In genomic region chr21:46229923-46230260, GRCh38 we compare ENCODE assay signal across 8 cellular contexts. TPM values are rescaled to one million over a fixed set of nuclear protein-coding genes. Genes with fewer than 3 reads are reported as not detected.
DNase-seq lines count a peak whose midpoint lies in the region; ATAC-seq and TF ChIP-seq lines count a peak whose summit lies in the region.

No MANE protein-coding gene starts in this region.

- WGBS in testis, 2 donors: 66 to 72% methylated on average over 6 of the region's 6 CpGs

- H3K4me3 Mint-ChIP-seq in activated T-cell treated with anti-CD3 and anti-CD28 coated beads, Interleukin-2, amount 50 U/mL, for 4 hours: peak overlapping the region; percentile 90
- H3K4me3 Mint-ChIP-seq in activated T-helper 2 cell treated with anti-CD3 and anti-CD28 coated beads, Interferon-gamma antibody, Interleukin-2, Interleukin-4, amounts not matched to agents 10 μg/mL and 5 μg/mL and 100 μg/mL, durations not matched to agents 14 hours and 24 hours and 36 hours (ENCODE audit: low read depth): peak overlapping the region; percentile 98

- TF ChIP-seq CTCF in testis (IDR thresholded peaks at IDR 0.05): no peak

- peaks cover 19% of the 10 kb centered on the region for H3K4me1 ChIP-seq in testis

- no peak for TF ChIP-seq POLR2A in testis (IDR thresholded peaks at IDR 0.05)

- DNase-seq in activated T-cell treated with anti-CD3 and anti-CD28 coated beads, Interleukin-2, amount 50 U/mL, for 4 hours: no peak
- DNase-seq in activated T-cell treated with anti-CD3 and anti-CD28 coated beads, Interleukin-2, amount 50 U/mL, for 48 hours: no peak
- DNase-seq in activated T-helper 2 cell treated with anti-CD3 and anti-CD28 coated beads, Interferon-gamma antibody, Interleukin-2, Interleukin-4, amounts not matched to agents 10 μg/mL and 5 μg/mL and 100 μg/mL, durations not matched to agents 14 hours and 24 hours and 36 hours (ENCODE audit: low spot score): no peak
- DNase-seq in testis (no peak), iPS-NIHi7 (ENCODE audit: extremely low spot score) (no peak), NCI-H1048 (lab: John Stamatoyannopoulos, UW) (no peak)

- no peaks in the 10 kb centered on the region for H3K36me3 ChIP-seq in testis (ENCODE audit: low read depth, missing control alignments)

- peak overlapping the region; percentile 71 for H3K4me3 ChIP-seq in iPS-18c (ENCODE audit: insufficient read depth, low read depth, low read length)
- peak overlapping the region; percentile 81 to 94 for H3K4me3 ChIP-seq in testis

- no peaks in the 10 kb centered on the region for H3K27me3 ChIP-seq in testis

- peaks cover 27% of the 10 kb centered on the region for H3K36me3 Mint-ChIP-seq in activated T-cell treated with anti-CD3 and anti-CD28 coated beads, Interleukin-2, amount 50 U/mL, for 4 hours (ENCODE audit: insufficient read depth)
- peaks cover 62% of the 10 kb centered on the region for H3K36me3 Mint-ChIP-seq in activated T-helper 2 cell treated with anti-CD3 and anti-CD28 coated beads, Interferon-gamma antibody, Interleukin-2, Interleukin-4, amounts not matched to agents 10 μg/mL and 5 μg/mL and 100 μg/mL, durations not matched to agents 14 hours and 24 hours and 36 hours (ENCODE audit: low read depth)

- peak overlapping the region in 1 of 2 donors; percentile 88 for H3K27ac ChIP-seq in testis

- H3K9me3 ChIP-seq in iPS-18c (ENCODE audit: control insufficient read depth, insufficient read depth, low read length) (peaks cover 10% of the 10 kb centered on the region), testis (no peaks in the 10 kb centered on the region)

- ATAC-seq in activated T-cell treated with anti-CD3 and anti-CD28 coated beads, Interleukin-2, amount 50 U/mL, for 4 hours: no peak
- ATAC-seq in GM18868 (IDR thresholded peaks at IDR 0.05; ENCODE audit: unreplicated experiment): no peak

- peak overlapping the region; percentile 84 for H3K27ac Mint-ChIP-seq in activated T-helper 2 cell treated with anti-CD3 and anti-CD28 coated beads, Interferon-gamma antibody, Interleukin-2, Interleukin-4, amounts not matched to agents 10 μg/mL and 5 μg/mL and 100 μg/mL, durations not matched to agents 14 hours and 24 hours and 36 hours

- H3K9me3 Mint-ChIP-seq in activated T-cell treated with anti-CD3 and anti-CD28 coated beads, Interleukin-2, amount 50 U/mL, for 4 hours: no peaks in the 10 kb centered on the region
- no peaks in the 10 kb centered on the region for H3K9me3 Mint-ChIP-seq in activated T-helper 2 cell treated with anti-CD3 and anti-CD28 coated beads, Interferon-gamma antibody, Interleukin-2, Interleukin-4, amounts not matched to agents 10 μg/mL and 5 μg/mL and 100 μg/mL, durations not matched to agents 14 hours and 24 hours and 36 hours

- no peaks in the 10 kb centered on the region for H3K27me3 Mint-ChIP-seq in activated T-cell treated with anti-CD3 and anti-CD28 coated beads, Interleukin-2, amount 50 U/mL, for 4 hours (ENCODE audit: low read depth)
- H3K27me3 Mint-ChIP-seq in activated T-helper 2 cell treated with anti-CD3 and anti-CD28 coated beads, Interferon-gamma antibody, Interleukin-2, Interleukin-4, amounts not matched to agents 10 μg/mL and 5 μg/mL and 100 μg/mL, durations not matched to agents 14 hours and 24 hours and 36 hours (ENCODE audit: low read depth): no peaks in the 10 kb centered on the region

- intact Hi-C loops in activated T-helper 2 cell treated with anti-CD3 and anti-CD28 coated beads, Interferon-gamma antibody, Interleukin-2, Interleukin-4, amounts not matched to agents 10 μg/mL and 5 μg/mL and 100 μg/mL, durations not matched to agents 14 hours and 24 hours and 36 hours (cut with micrococcal nuclease): loop anchor here (1.0 to 5.0 kb wide), 5 partner anchors 43 to 258 kb away; partner anchors contain the start of genes PCNT and YBEY
- intact Hi-C loops in testis (cut with DNase I; ENCODE audit: low total_unique reads): no loop called here

- H3K4me1 Mint-ChIP-seq in activated T-cell treated with anti-CD3 and anti-CD28 coated beads, Interleukin-2, amount 50 U/mL, for 4 hours (ENCODE audit: low read depth): peaks cover 48% of the 10 kb centered on the region
- peaks cover 63% of the 10 kb centered on the region for H3K4me1 Mint-ChIP-seq in activated T-helper 2 cell treated with anti-CD3 and anti-CD28 coated beads, Interferon-gamma antibody, Interleukin-2, Interleukin-4, amounts not matched to agents 10 μg/mL and 5 μg/mL and 100 μg/mL, durations not matched to agents 14 hours and 24 hours and 36 hours (ENCODE audit: low read depth)

RNA-seq across cellular contexts. Expression of gene LSS, which starts 1.3 kb away (rescaled TPM):
- 10 to 100 TPM; 14.5 to 20.6 (median 17.2) TPM for total RNA-seq in activated T-cell treated with anti-CD3 and anti-CD28 coated beads, Interleukin-2, amount 50 U/mL, for 4 hours
- total RNA-seq in activated T-helper 2 cell treated with anti-CD3 and anti-CD28 coated beads, Interferon-gamma antibody, Interleukin-2, Interleukin-4, amounts not matched to agents 10 μg/mL and 5 μg/mL and 100 μg/mL, durations not matched to agents 14 hours and 24 hours and 36 hours: 28.5 and 30.5 TPM in 2 replicates
- 100 to 1,000 TPM; 126 to 152 TPM for total RNA-seq in testis
- polyA plus RNA-seq in testis (ENCODE audit: insufficient read depth, low read depth, low replicate concordance): 35.6 TPM

RNA-seq across cellular contexts. Expression of gene SPATC1L, which starts 45.6 kb away (rescaled TPM):
- total RNA-seq in activated T-cell treated with anti-CD3 and anti-CD28 coated beads, Interleukin-2, amount 50 U/mL, for 4 hours: 10 to 100 TPM in 2 of 3 donors, 1 to 10 TPM in 1; 6.8 to 17.5 (median 10.6) TPM
- 13.9 and 14.7 TPM in 2 replicates for total RNA-seq in activated T-helper 2 cell treated with anti-CD3 and anti-CD28 coated beads, Interferon-gamma antibody, Interleukin-2, Interleukin-4, amounts not matched to agents 10 μg/mL and 5 μg/mL and 100 μg/mL, durations not matched to agents 14 hours and 24 hours and 36 hours
- 10 to 100 TPM; 75.6 to 96.1 TPM for total RNA-seq in testis
- 55.4 TPM for polyA plus RNA-seq in testis (ENCODE audit: insufficient read depth, low read depth, low replicate concordance)

RNA-seq across cellular contexts. Expression of gene MCM3AP, which starts 55.5 kb away (rescaled TPM):
- 100 to 1,000 TPM; 134 to 144 (median 140) TPM for total RNA-seq in activated T-cell treated with anti-CD3 and anti-CD28 coated beads, Interleukin-2, amount 50 U/mL, for 4 hours
- 123 and 138 TPM in 2 replicates for total RNA-seq in activated T-helper 2 cell treated with anti-CD3 and anti-CD28 coated beads, Interferon-gamma antibody, Interleukin-2, Interleukin-4, amounts not matched to agents 10 μg/mL and 5 μg/mL and 100 μg/mL, durations not matched to agents 14 hours and 24 hours and 36 hours
- total RNA-seq in testis: 100 to 1,000 TPM; 107 to 136 TPM
- polyA plus RNA-seq in testis (ENCODE audit: insufficient read depth, low read depth, low replicate concordance): 68.3 TPM

RNA-seq across cellular contexts. Expression of gene YBEY, which starts 56.2 kb away (rescaled TPM):
- 10 to 100 TPM; 20.5 to 21.8 (median 20.9) TPM for total RNA-seq in activated T-cell treated with anti-CD3 and anti-CD28 coated beads, Interleukin-2, amount 50 U/mL, for 4 hours
- 14.4 and 15.3 TPM in 2 replicates for total RNA-seq in activated T-helper 2 cell treated with anti-CD3 and anti-CD28 coated beads, Interferon-gamma antibody, Interleukin-2, Interleukin-4, amounts not matched to agents 10 μg/mL and 5 μg/mL and 100 μg/mL, durations not matched to agents 14 hours and 24 hours and 36 hours
- total RNA-seq in testis: 10 to 100 TPM; 50.7 to 55.0 TPM
- polyA plus RNA-seq in testis (ENCODE audit: insufficient read depth, low read depth, low replicate concordance): 141 TPM
